ENCODE assay signal across 7 cellular contexts in genomic region chr4:76984127-76984526, GRCh38. TPM values are rescaled to one million over a fixed set of nuclear protein-coding genes. Genes with fewer than 3 reads are reported as not detected.
DNase-seq lines count a peak whose midpoint lies in the region; ATAC-seq and TF ChIP-seq lines count a peak whose summit lies in the region.

No MANE protein-coding gene starts in this region.

- peak in 2 of 34 experiments; percentile 5 to 10 for DNase-seq in T-cell
- DNase-seq in glutamatergic neuron = no peak
- no peak for DNase-seq in stomach
- no peak for DNase-seq in DMS79 treated with DMSO at 0.1 percent for 48 hours (lab: John Stamatoyannopoulos, UW)
- no peak for DNase-seq in stimulated activated CD4-positive, alpha-beta T cell treated with anti-CD3 and anti-CD28 coated beads, Interleukin-2, amount 100 ng/mL, for 24 hours

- H3K36me3 Mint-ChIP-seq in T-cell (no peaks in the 10 kb centered on the region), glutamatergic neuron (ENCODE audit: unreplicated experiment) (no peaks in the 10 kb centered on the region)

- no peaks in the 10 kb centered on the region for H3K9me3 ChIP-seq in stomach

- H3K4me1 ChIP-seq in stomach = peaks cover 51 to 98% (median 69%) of the 10 kb centered on the region in 4 donors

- TF ChIP-seq POLR2A in GM18505 (IDR thresholded peaks at IDR 0.05; ENCODE audit: borderline replicate concordance, extremely low read depth, insufficient read depth, insufficient read length) (no peak), stomach (IDR thresholded peaks at IDR 0.05) (no peak)

- peak; percentile 54 for ATAC-seq in GM18505 (IDR thresholded peaks at IDR 0.05; ENCODE audit: unreplicated experiment)
- ATAC-seq in HG02642 (IDR thresholded peaks at IDR 0.05; ENCODE audit: poor library complexity, unreplicated experiment) = peak; percentile 53
- peak in 3 of 4 experiments; percentile 38 to 69 (median 43) for ATAC-seq in T-cell (replicated peaks in 1 of 4)

- H3K4me3 Mint-ChIP-seq in T-cell (peak overlapping the region in 1 of 3 donors; percentile 37), glutamatergic neuron (ENCODE audit: unreplicated experiment) (no peak overlapping the region)

- H3K27me3 Mint-ChIP-seq in T-cell (no peaks in the 10 kb centered on the region), glutamatergic neuron (ENCODE audit: unreplicated experiment) (peaks cover 3% of the 10 kb centered on the region)

- 54 to 67% (median 60%) methylated on average over 3 of the region's 3 CpGs for whole genome bisulfite sequencing in stomach, 5 donors

- peak overlapping the region in 4 of 5 donors; percentile 42 to 84 (median 74) for H3K27ac ChIP-seq in stomach

- no peaks in the 10 kb centered on the region for H3K27me3 ChIP-seq in stomach

- H3K27ac Mint-ChIP-seq in T-cell (no peak overlapping the region), glutamatergic neuron (ENCODE audit: unreplicated experiment) (peak overlapping the region; percentile 45)

- CTCF ChIA-PET in T-cell (lab: Charles Lee) = no interaction called here

- H3K36me3 ChIP-seq in stomach = no peaks in the 10 kb centered on the region

- TF ChIP-seq EP300 in stomach (IDR thresholded peaks at IDR 0.05) = no peak

- no peak overlapping the region for H3K4me3 ChIP-seq in stomach

- peaks cover 73 to 86% (median 78%) of the 10 kb centered on the region in 3 donors for H3K4me1 Mint-ChIP-seq in T-cell
- peaks cover 77% of the 10 kb centered on the region for H3K4me1 Mint-ChIP-seq in glutamatergic neuron (ENCODE audit: low read depth, unreplicated experiment)

- intact Hi-C loops in stomach (cut with DNase I; ENCODE audit: low total_unique reads) = no loop called here

- POLR2A ChIA-PET in T-cell (lab: Charles Lee) = no interaction called here

- TF ChIP-seq CTCF in glutamatergic neuron (IDR thresholded peaks at IDR 0.05; ENCODE audit: partially characterized antibody, unreplicated experiment) (no peak), stomach (IDR thresholded peaks at IDR 0.05) (no peak)

- H3K9me3 Mint-ChIP-seq in T-cell (no peaks in the 10 kb centered on the region), glutamatergic neuron (ENCODE audit: unreplicated experiment) (peaks cover 3% of the 10 kb centered on the region)

RNA-seq across cellular contexts. Expression of gene SEPTIN11, which starts 34.6 kb away (rescaled TPM):
- total RNA-seq in T-cell = 10 to 100 TPM; 20.9 to 25.0 (median 22.8) TPM
- 422 TPM for total RNA-seq in glutamatergic neuron (ENCODE audit: unreplicated experiment)
- 100 to 1,000 TPM in 3 of 5 donors, 10 to 100 TPM in 2; 29.0 to 298 (median 201) TPM for total RNA-seq in stomach
- 10 to 100 TPM in 2 of 3 donors, 1 to 10 TPM in 1; 9.3 to 45.8 (median 43.3) TPM for polyA plus RNA-seq in stomach
